Comparison of ENCODE assay signal across 10 cellular contexts in genomic region chr4:80309301-80310004, GRCh38.
DNase-seq lines count a peak whose midpoint lies in the region; ATAC-seq and TF ChIP-seq lines count a peak whose summit lies in the region.
"Had no signal": no experiment of that assay in that cellular context is flagged by ENCODE, and none has a peak within 500 bp of the region (broad histone marks: within the 10 kb centered on the region; RNA-seq: fewer than 3 reads in every experiment).

No MANE protein-coding gene starts in this region.

- H3K4me3 ChIP-seq in RWPE2 (ENCODE audit: severe bottlenecking) (no peak overlapping the region), retinal pigment epithelial cell (ENCODE audit: low read length) (no peak overlapping the region)

- ATAC-seq in RWPE2 (ENCODE audit: low read depth) (peak; percentile 77), GM21619 (IDR thresholded peaks at IDR 0.05; ENCODE audit: unreplicated experiment) (no peak)

- H3K27me3 ChIP-seq in RWPE2 (ENCODE audit: insufficient read depth, poor library complexity, severe bottlenecking): no peaks in the 10 kb centered on the region

- H3K9me3 ChIP-seq in RWPE2 (ENCODE audit: severe bottlenecking): no peaks in the 10 kb centered on the region

- TF ChIP-seq CTCF in RWPE2 (IDR thresholded peaks at IDR 0.05; ENCODE audit: poor library complexity, severe bottlenecking) (no peak), retinal pigment epithelial cell (conservative IDR thresholded peaks at IDR 0.05; ENCODE audit: low read depth, low read length) (no peak), GM10266 (IDR thresholded peaks at IDR 0.05; ENCODE audit: control insufficient read depth, insufficient read depth, low read depth, missing control alignments) (no peak)

- H3K27ac ChIP-seq in RWPE2 (ENCODE audit: poor library complexity, severe bottlenecking): peak overlapping the region; percentile 89

- DNase-seq in GM04503 (ENCODE audit: low read depth) (peak; percentile 76), RWPE2 (ENCODE audit: low spot score) (peak; percentile 52), fibroblast of gingiva (ENCODE audit: low read depth) (peak; percentile 80), retinal pigment epithelial cell (ENCODE audit: low read depth) (peak; percentile 81), NCI-H128 (lab: John Stamatoyannopoulos, UW; ENCODE audit: unreplicated experiment) (no peak), GM10266 (ENCODE audit: extremely low spot score) (no peak)
- no peak for DNase-seq in stimulated activated CD4-positive, alpha-beta T cell treated with anti-CD3 and anti-CD28 coated beads, Interleukin-4, amount 100 ng/mL, for 24 hours
- DNase-seq: retina, T-helper 9 cell had no signal

- H3K4me1 ChIP-seq in RWPE2 (ENCODE audit: insufficient read depth, poor library complexity, severe bottlenecking): peaks cover 51% of the 10 kb centered on the region

- H3K36me3 ChIP-seq in RWPE2 (ENCODE audit: low read depth): no peaks in the 10 kb centered on the region

Comparison
In these comparisons a context has a peak if more than half of its experiments do, and no peak if none do; other contexts are left out.
1. DNase-seq: peak in GM04503 (single experiment), RWPE2 (single experiment), fibroblast of gingiva (single experiment) and retinal pigment epithelial cell (single experiment); none in NCI-H128 (single experiment), stimulated activated CD4-positive, alpha-beta T cell treated with anti-CD3 and anti-CD28 coated beads, Interleukin-4, amount 100 ng/mL, for 24 hours (single experiment) and GM10266 (single experiment).